Comparison of ENCODE assay signal across 22 cellular contexts in genomic region chr5:107251151-107251550, GRCh38.
"Had no signal": no experiment of that assay in that cellular context is flagged by ENCODE, and none has a peak within 500 bp of the region (broad histone marks: within the 10 kb centered on the region; RNA-seq: fewer than 3 reads in every experiment).

No MANE protein-coding gene starts in this region.

- ATAC-seq: activated naive CD4-positive, alpha-beta T cell treated with anti-CD3 and anti-CD28 coated beads, Interleukin-2, amount 50 U/mL, for 72 hours; activated naive CD8-positive, alpha-beta T cell treated with anti-CD3 and anti-CD28 coated beads, Interleukin-2, amount 50 U/mL, for 24 hours; activated T-cell treated with anti-CD3 and anti-CD28 coated beads, Interleukin-2, amount 50 U/mL, for 4 hours; PC-3; T-helper 17 cell had no signal

- H3K4me2 ChIP-seq: KMS-11 had no signal

- H3K27ac ChIP-seq: cardiac muscle cell, KMS-11, VCaP had no signal

- DNase-seq: activated CD4-positive, alpha-beta memory T cell treated with anti-CD3 and anti-CD28 coated beads for 36 hours; activated CD4-positive, alpha-beta T cell treated with anti-CD3 and anti-CD28 coated beads, Interleukin-2, amount 10 ng/mL, durations not matched to agents 7 days and 5 days; activated CD4-positive, CD25-positive, alpha-beta regulatory T cell; activated CD8-positive, alpha-beta memory T cell treated with anti-CD3 and anti-CD28 coated beads for 24 hours; activated effector memory CD4-positive, alpha-beta T cell treated with anti-CD3 and anti-CD28 coated beads, Interleukin-2, amount 50 U/mL, for 16 hours; activated naive CD4-positive, alpha-beta T cell treated with Interleukin-2 at 50 U/mL for 16 hours; activated naive CD8-positive, alpha-beta T cell treated with anti-CD3 and anti-CD28 coated beads, Interleukin-2, amount 50 U/mL, for 24 hours; activated T-cell treated with anti-CD3 and anti-CD28 coated beads, Interleukin-2, amount 50 U/mL, for 4 hours; amygdala; NCI-H1092; NCI-H1930; NCI-H2107; NCI-H524 treated with DMSO at 0.1 percent for 48 hours; PC-3; SHP77; T-helper 17 cell; T1000 had no signal

- H3K27me3 Mint-ChIP-seq: activated CD4-positive, alpha-beta memory T cell treated with anti-CD3 and anti-CD28 coated beads for 36 hours; activated naive CD8-positive, alpha-beta T cell treated with anti-CD3 and anti-CD28 coated beads, Interleukin-2, amount 50 U/mL, for 24 hours; T-helper 17 cell had no signal

- H3K27ac Mint-ChIP-seq: activated CD4-positive, alpha-beta memory T cell treated with anti-CD3 and anti-CD28 coated beads for 36 hours; activated CD4-positive, alpha-beta T cell treated with anti-CD3 and anti-CD28 coated beads, Interleukin-2, amount 10 ng/mL, durations not matched to agents 7 days and 5 days; activated naive CD4-positive, alpha-beta T cell treated with anti-CD3 and anti-CD28 coated beads, Interleukin-2, amount 50 U/mL, for 72 hours; activated naive CD8-positive, alpha-beta T cell treated with anti-CD3 and anti-CD28 coated beads, Interleukin-2, amount 50 U/mL, for 24 hours; brain; T-helper 17 cell had no signal

- H3K4me1 Mint-ChIP-seq: activated CD4-positive, alpha-beta T cell treated with anti-CD3 and anti-CD28 coated beads, Interleukin-2, amount 10 ng/mL, durations not matched to agents 7 days and 5 days; activated naive CD8-positive, alpha-beta T cell treated with anti-CD3 and anti-CD28 coated beads, Interleukin-2, amount 50 U/mL, for 24 hours; T-helper 17 cell had no signal

- H3K9ac ChIP-seq: KMS-11 had no signal

- H3K4me3 ChIP-seq: cardiac muscle cell had no signal

- H3K36me3 ChIP-seq: cardiac muscle cell had no signal

- H3K9me3 Mint-ChIP-seq: activated CD4-positive, alpha-beta memory T cell treated with anti-CD3 and anti-CD28 coated beads for 36 hours; activated CD4-positive, alpha-beta T cell treated with anti-CD3 and anti-CD28 coated beads, Interleukin-2, amount 10 ng/mL, durations not matched to agents 7 days and 5 days; activated naive CD8-positive, alpha-beta T cell treated with anti-CD3 and anti-CD28 coated beads, Interleukin-2, amount 50 U/mL, for 24 hours; activated T-cell treated with anti-CD3 and anti-CD28 coated beads, Interleukin-2, amount 50 U/mL, for 4 hours had no signal

- H3K27me3 ChIP-seq: cardiac muscle cell had no signal

- H3K4me3 Mint-ChIP-seq: activated CD4-positive, alpha-beta memory T cell treated with anti-CD3 and anti-CD28 coated beads for 36 hours; activated CD4-positive, alpha-beta T cell treated with anti-CD3 and anti-CD28 coated beads, Interleukin-2, amount 10 ng/mL, durations not matched to agents 7 days and 5 days; activated naive CD8-positive, alpha-beta T cell treated with anti-CD3 and anti-CD28 coated beads, Interleukin-2, amount 50 U/mL, for 24 hours; activated T-cell treated with anti-CD3 and anti-CD28 coated beads, Interleukin-2, amount 50 U/mL, for 4 hours; brain; T-helper 17 cell had no signal

- H3K36me3 Mint-ChIP-seq: activated CD4-positive, alpha-beta memory T cell treated with anti-CD3 and anti-CD28 coated beads for 36 hours; activated naive CD4-positive, alpha-beta T cell treated with anti-CD3 and anti-CD28 coated beads, Interleukin-2, amount 50 U/mL, for 72 hours; brain had no signal
